16 cellular contexts compared by ENCODE assay signal in the genomic region with DNA sequence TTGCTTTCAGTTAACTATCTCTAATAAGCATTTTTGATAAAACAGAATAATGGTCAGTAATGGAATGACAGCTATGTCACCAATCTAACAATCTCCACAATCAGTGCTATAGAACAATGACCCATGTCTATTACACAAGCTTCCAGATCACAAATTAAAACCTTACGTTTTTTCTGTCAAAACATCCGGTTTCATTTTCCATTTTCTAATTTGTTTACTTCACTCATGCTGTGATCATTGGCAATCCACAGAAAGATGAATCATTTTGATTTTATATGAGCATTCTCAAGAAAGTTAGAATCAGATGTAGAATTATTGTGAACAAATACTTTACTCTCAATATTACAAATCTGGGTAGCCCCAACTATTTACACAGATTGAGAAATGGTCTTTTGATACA.
"Had no signal": no experiment of that assay in that cellular context is flagged by ENCODE, and none has a peak within 500 bp of the region (broad histone marks: within the 10 kb centered on the region; RNA-seq: fewer than 3 reads in every experiment).

No MANE protein-coding gene starts in this region.

- H3K27ac ChIP-seq: colonic mucosa, lower lobe of right lung, parathyroid adenoma, stomach had no signal

- H3K79me2 ChIP-seq: parathyroid adenoma had no signal

- H3K9me3 ChIP-seq: colonic mucosa, lower lobe of right lung had no signal

- H2AFZ ChIP-seq: parathyroid adenoma had no signal

- FAIRE-seq: endothelial cell of umbilical vein, urothelium cell line had no signal

- H3K36me3 ChIP-seq: colonic mucosa, lower lobe of right lung, stomach had no signal

- H3K27me3 ChIP-seq: colonic mucosa, stomach had no signal

- H3K9ac ChIP-seq: parathyroid adenoma had no signal

- DNase-seq: activated CD4-positive, alpha-beta T cell treated with anti-CD3 and anti-CD28 coated beads, Interleukin-2, amount 50 U/mL, for 4 hours; activated CD4-positive, CD25-positive, alpha-beta regulatory T cell treated with anti-CD3 and anti-CD28 coated beads, Interleukin-2, amount 50 U/mL, for 72 hours; activated CD8-positive, alpha-beta memory T cell treated with anti-CD3 and anti-CD28 coated beads, Interleukin-2, amount 50 U/mL, for 4 hours; activated T-cell treated with anti-CD3 and anti-CD28 coated beads, Interleukin-2, amount 50 U/mL, for 72 hours; colonic mucosa; effector CD4-positive, alpha-beta T cell; hypothalamus; left cardiac atrium; lower lobe of right lung; midbrain; stimulated activated CD4-positive, alpha-beta T cell treated with anti-CD3 and anti-CD28 coated beads, Interleukin-15, amount 100 ng/mL, for 24 hours; stimulated activated CD4-positive, alpha-beta T cell treated with anti-CD3 and anti-CD28 coated beads, Interleukin-4, amount 100 ng/mL, for 24 hours; stomach had no signal

- H3K4me1 ChIP-seq: colonic mucosa, lower lobe of right lung, parathyroid adenoma had no signal

- ATAC-seq: activated T-cell treated with anti-CD3 and anti-CD28 coated beads, Interleukin-2, amount 50 U/mL, for 72 hours; left cardiac atrium; lower lobe of right lung had no signal

- H3K4me3 ChIP-seq: colonic mucosa, lower lobe of right lung, stomach had no signal
